Comparison of ENCODE assay signal across 1 cellular context in the genomic region with DNA sequence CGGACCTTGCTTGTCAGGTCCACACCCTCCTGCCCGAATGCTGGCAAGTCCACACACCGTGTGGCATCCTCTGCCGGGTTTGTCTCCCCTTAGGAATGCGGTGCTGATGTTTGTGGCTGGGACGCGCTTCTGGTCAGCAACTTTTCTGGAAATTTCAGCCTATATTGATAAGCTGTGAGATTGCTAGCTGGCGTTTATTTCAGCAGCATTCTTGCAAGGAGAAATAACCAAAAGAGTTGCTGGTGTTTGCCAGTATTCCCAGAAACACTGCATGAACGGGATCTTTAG.
A peak's percentile ranks its signal among the peaks of the same experiment; 100 is the strongest.
TF ChIP-seq lines count a peak whose summit lies in the region.

No MANE protein-coding gene starts in this region.

TF ChIP-seq in K562, 482 proteins besides CTCF, POLR2A, EP300 and RAD21:
- TF ChIP-seq BHLHE40 (IDR thresholded peaks at IDR 0.05; ENCODE audit: low read length) (0 out of 2 replicates have a peak, but pooled peaks have one; percentile 26), CHD1 (IDR thresholded peaks at IDR 0.05; ENCODE audit: low read length) (peak; percentile 94), HNRNPK (IDR thresholded peaks at IDR 0.05; ENCODE audit: low read depth, low read length, poor library complexity, severe bottlenecking) (no peak), ZBTB17 (CRISPR knock-in tag; IDR thresholded peaks at IDR 0.05) (no peak), GATA2 (CRISPR knock-in tag; IDR thresholded peaks at IDR 0.05) (0 out of 2 replicates have a peak, but pooled peaks have one; percentile 5), LCOR (CRISPR knock-in tag; IDR thresholded peaks at IDR 0.05) (peak; percentile 6; the same call in 1 of the 2 replicates), SAP30 (IDR thresholded peaks at IDR 0.05; ENCODE audit: borderline replicate concordance, insufficient read depth, low read depth, low read length, poor library complexity, severe bottlenecking) (peak; percentile 62)
- TF ChIP-seq, protein P1, sequence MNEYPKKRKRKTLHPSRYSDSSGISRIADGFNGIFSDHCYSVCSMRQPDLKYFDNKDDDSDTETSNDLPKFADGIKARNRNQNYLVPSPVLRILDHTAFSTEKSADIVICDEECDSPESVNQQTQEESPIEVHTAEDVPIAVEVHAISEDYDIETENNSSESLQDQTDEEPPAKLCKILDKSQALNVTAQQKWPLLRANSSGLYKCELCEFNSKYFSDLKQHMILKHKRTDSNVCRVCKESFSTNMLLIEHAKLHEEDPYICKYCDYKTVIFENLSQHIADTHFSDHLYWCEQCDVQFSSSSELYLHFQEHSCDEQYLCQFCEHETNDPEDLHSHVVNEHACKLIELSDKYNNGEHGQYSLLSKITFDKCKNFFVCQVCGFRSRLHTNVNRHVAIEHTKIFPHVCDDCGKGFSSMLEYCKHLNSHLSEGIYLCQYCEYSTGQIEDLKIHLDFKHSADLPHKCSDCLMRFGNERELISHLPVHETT (CRISPR knock-in tag; conservative IDR thresholded peaks at IDR 0.05 in 1 of 2, IDR thresholded peaks at IDR 0.05 in 1 of 2): no peak
